Comparison of ENCODE assay signal across 1 cellular context in the genomic region with DNA sequence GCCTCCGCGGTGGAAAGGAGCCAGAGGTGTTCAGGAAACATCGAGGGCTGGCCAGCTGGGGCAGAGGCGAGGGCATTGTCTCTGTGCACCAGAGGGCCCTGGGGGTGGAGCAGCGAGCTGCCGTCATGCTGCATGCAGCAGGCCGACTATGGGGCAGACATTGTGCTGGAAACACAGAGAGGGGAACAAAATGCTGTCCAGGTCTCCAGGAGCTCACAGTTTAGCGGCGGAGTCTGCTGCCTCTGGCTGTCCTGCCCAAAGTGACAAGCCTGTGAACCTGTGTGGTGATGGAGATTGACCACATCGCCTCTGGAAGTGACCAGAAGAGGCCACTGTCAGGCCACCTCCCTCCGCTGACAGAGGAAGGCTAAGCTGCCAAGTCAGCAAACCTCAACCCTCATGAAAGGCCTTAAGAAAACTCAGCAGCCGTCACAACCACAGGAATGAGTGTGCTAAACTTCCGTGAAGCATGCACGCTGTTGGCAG.
TF ChIP-seq lines count a peak whose summit lies in the region.

No MANE protein-coding gene starts in this region.

TF ChIP-seq in K562, 482 proteins besides CTCF, POLR2A, EP300 and RAD21 (continued from another document):
- TF ChIP-seq, protein P1, sequence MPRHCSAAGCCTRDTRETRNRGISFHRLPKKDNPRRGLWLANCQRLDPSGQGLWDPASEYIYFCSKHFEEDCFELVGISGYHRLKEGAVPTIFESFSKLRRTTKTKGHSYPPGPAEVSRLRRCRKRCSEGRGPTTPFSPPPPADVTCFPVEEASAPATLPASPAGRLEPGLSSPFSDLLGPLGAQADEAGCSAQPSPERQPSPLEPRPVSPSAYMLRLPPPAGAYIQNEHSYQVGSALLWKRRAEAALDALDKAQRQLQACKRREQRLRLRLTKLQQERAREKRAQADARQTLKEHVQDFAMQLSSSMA (CRISPR knock-in tag; IDR thresholded peaks at IDR 0.05) = no peak
- TF ChIP-seq ZBED1 (IDR thresholded peaks at IDR 0.05) (no peak), HNRNPUL1 (IDR thresholded peaks at IDR 0.05; ENCODE audit: low read length) (no peak), RCOR1 (IDR thresholded peaks at IDR 0.05; ENCODE audit: borderline replicate concordance in 1 of 2, low read depth in 2 of 2, low read length in 2 of 2) (peak in 1 of 2 experiments; percentile 43; a peak in 1 of 4 replicates), ETV5 (CRISPR knock-in tag; IDR thresholded peaks at IDR 0.05; ENCODE audit: low read depth) (0 out of 2 replicates have a peak, but pooled peaks have one; percentile 23), CTBP1 (IDR thresholded peaks at IDR 0.05; ENCODE audit: borderline replicate concordance) (peak; percentile 39), ZNF766 (CRISPR knock-in tag; conservative IDR thresholded peaks at IDR 0.05) (0 out of 2 replicates have a peak, but pooled peaks have one; percentile 41), NR2C2 (CRISPR knock-in tag; IDR thresholded peaks at IDR 0.05) (no peak), NR2C2 (tag; IDR thresholded peaks at IDR 0.05) (peak; percentile 16; the same call in 1 of the 2 replicates), C11orf30 (IDR thresholded peaks at IDR 0.05; ENCODE audit: low read depth) (peak; percentile 97), MAFG (tag; conservative IDR thresholded peaks at IDR 0.05) (peak; percentile 95), ZNF316 (IDR thresholded peaks at IDR 0.05) (peak; percentile 97), ZSCAN29 (IDR thresholded peaks at IDR 0.05) (no peak), MEIS2 (IDR thresholded peaks at IDR 0.05; ENCODE audit: partially characterized antibody) (peak; percentile 8), JUND (IDR thresholded peaks at IDR 0.05; ENCODE audit: borderline replicate concordance, low read depth, low read length) (0 out of 2 replicates have a peak, but pooled peaks have one; percentile 4), JUND (tag; IDR thresholded peaks at IDR 0.05; ENCODE audit: borderline replicate concordance, low read depth, low read length) (no peak)
- TF ChIP-seq, protein P2, sequence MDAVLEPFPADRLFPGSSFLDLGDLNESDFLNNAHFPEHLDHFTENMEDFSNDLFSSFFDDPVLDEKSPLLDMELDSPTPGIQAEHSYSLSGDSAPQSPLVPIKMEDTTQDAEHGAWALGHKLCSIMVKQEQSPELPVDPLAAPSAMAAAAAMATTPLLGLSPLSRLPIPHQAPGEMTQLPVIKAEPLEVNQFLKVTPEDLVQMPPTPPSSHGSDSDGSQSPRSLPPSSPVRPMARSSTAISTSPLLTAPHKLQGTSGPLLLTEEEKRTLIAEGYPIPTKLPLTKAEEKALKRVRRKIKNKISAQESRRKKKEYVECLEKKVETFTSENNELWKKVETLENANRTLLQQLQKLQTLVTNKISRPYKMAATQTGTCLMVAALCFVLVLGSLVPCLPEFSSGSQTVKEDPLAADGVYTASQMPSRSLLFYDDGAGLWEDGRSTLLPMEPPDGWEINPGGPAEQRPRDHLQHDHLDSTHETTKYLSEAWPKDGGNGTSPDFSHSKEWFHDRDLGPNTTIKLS (IDR thresholded peaks at IDR 0.05; ENCODE audit: borderline replicate concordance, low read depth) = peak; percentile 33; the same call in 1 of the 2 replicates
- TF ChIP-seq, protein P3, sequence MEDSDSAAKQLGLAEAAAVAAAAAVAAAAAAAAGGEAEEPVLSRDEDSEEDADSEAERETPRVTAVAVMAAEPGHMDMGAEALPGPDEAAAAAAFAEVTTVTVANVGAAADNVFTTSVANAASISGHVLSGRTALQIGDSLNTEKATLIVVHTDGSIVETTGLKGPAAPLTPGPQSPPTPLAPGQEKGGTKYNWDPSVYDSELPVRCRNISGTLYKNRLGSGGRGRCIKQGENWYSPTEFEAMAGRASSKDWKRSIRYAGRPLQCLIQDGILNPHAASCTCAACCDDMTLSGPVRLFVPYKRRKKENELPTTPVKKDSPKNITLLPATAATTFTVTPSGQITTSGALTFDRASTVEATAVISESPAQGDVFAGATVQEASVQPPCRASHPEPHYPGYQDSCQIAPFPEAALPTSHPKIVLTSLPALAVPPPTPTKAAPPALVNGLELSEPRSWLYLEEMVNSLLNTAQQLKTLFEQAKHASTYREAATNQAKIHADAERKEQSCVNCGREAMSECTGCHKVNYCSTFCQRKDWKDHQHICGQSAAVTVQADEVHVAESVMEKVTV (CRISPR knock-in tag; IDR thresholded peaks at IDR 0.05) = peak; percentile 34; the same call in 1 of the 2 replicates
- TF ChIP-seq, protein P4, sequence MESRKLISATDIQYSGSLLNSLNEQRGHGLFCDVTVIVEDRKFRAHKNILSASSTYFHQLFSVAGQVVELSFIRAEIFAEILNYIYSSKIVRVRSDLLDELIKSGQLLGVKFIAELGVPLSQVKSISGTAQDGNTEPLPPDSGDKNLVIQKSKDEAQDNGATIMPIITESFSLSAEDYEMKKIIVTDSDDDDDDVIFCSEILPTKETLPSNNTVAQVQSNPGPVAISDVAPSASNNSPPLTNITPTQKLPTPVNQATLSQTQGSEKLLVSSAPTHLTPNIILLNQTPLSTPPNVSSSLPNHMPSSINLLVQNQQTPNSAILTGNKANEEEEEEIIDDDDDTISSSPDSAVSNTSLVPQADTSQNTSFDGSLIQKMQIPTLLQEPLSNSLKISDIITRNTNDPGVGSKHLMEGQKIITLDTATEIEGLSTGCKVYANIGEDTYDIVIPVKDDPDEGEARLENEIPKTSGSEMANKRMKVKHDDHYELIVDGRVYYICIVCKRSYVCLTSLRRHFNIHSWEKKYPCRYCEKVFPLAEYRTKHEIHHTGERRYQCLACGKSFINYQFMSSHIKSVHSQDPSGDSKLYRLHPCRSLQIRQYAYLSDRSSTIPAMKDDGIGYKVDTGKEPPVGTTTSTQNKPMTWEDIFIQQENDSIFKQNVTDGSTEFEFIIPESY (CRISPR knock-in tag; IDR thresholded peaks at IDR 0.05) = peak; percentile 84
- TF ChIP-seq, protein P5, sequence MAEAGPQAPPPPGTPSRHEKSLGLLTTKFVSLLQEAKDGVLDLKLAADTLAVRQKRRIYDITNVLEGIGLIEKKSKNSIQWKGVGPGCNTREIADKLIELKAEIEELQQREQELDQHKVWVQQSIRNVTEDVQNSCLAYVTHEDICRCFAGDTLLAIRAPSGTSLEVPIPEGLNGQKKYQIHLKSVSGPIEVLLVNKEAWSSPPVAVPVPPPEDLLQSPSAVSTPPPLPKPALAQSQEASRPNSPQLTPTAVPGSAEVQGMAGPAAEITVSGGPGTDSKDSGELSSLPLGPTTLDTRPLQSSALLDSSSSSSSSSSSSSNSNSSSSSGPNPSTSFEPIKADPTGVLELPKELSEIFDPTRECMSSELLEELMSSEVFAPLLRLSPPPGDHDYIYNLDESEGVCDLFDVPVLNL (CRISPR knock-in tag; IDR thresholded peaks at IDR 0.05; ENCODE audit: low read depth) = no peak
- TF ChIP-seq, protein P6, sequence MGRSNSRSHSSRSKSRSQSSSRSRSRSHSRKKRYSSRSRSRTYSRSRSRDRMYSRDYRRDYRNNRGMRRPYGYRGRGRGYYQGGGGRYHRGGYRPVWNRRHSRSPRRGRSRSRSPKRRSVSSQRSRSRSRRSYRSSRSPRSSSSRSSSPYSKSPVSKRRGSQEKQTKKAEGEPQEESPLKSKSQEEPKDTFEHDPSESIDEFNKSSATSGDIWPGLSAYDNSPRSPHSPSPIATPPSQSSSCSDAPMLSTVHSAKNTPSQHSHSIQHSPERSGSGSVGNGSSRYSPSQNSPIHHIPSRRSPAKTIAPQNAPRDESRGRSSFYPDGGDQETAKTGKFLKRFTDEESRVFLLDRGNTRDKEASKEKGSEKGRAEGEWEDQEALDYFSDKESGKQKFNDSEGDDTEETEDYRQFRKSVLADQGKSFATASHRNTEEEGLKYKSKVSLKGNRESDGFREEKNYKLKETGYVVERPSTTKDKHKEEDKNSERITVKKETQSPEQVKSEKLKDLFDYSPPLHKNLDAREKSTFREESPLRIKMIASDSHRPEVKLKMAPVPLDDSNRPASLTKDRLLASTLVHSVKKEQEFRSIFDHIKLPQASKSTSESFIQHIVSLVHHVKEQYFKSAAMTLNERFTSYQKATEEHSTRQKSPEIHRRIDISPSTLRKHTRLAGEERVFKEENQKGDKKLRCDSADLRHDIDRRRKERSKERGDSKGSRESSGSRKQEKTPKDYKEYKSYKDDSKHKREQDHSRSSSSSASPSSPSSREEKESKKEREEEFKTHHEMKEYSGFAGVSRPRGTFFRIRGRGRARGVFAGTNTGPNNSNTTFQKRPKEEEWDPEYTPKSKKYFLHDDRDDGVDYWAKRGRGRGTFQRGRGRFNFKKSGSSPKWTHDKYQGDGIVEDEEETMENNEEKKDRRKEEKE (IDR thresholded peaks at IDR 0.05; ENCODE audit: borderline replicate concordance in 1 of 2, control insufficient read depth in 1 of 2, low read depth in 2 of 2, low read length in 1 of 2) = no peak
